23 cellular contexts compared by ENCODE assay signal in genomic region chr11:108536783-108537182, GRCh38.
"Had no signal": no experiment of that assay in that cellular context is flagged by ENCODE, and none has a peak within 500 bp of the region (broad histone marks: within the 10 kb centered on the region; RNA-seq: fewer than 3 reads in every experiment).

No MANE protein-coding gene starts in this region.

- H3K27me3 ChIP-seq: body of pancreas, dorsolateral prefrontal cortex, pancreas, spleen, thyroid gland, uterus had no signal

- H3K27ac Mint-ChIP-seq: activated CD4-positive, alpha-beta memory T cell treated with anti-CD3 and anti-CD28 coated beads for 36 hours; activated CD8-positive, alpha-beta memory T cell treated with anti-CD3 and anti-CD28 coated beads, Interleukin-2, amount 10 ng/mL, durations not matched to agents 7 days and 5 days; activated naive CD8-positive, alpha-beta T cell treated with anti-CD3 and anti-CD28 coated beads, Interleukin-2, amount 10 ng/mL, durations not matched to agents 7 days and 5 days; endodermal cell; naive B cell; WTC11 had no signal

- H3K9me3 Mint-ChIP-seq: activated CD4-positive, alpha-beta memory T cell treated with anti-CD3 and anti-CD28 coated beads for 36 hours; endodermal cell; naive B cell; neural crest cell; WTC11 had no signal

- H3K4me1 Mint-ChIP-seq: activated naive CD8-positive, alpha-beta T cell treated with anti-CD3 and anti-CD28 coated beads, Interleukin-2, amount 10 ng/mL, durations not matched to agents 7 days and 5 days; naive B cell had no signal

- H3K36me3 Mint-ChIP-seq: activated CD4-positive, alpha-beta memory T cell treated with anti-CD3 and anti-CD28 coated beads for 36 hours; activated CD8-positive, alpha-beta memory T cell treated with anti-CD3 and anti-CD28 coated beads, Interleukin-2, amount 10 ng/mL, durations not matched to agents 7 days and 5 days; naive B cell had no signal

- H3K4me1 ChIP-seq: body of pancreas, pancreas, spleen, uterus had no signal

- H3K36me3 ChIP-seq: pancreas, spleen, thyroid gland, uterus had no signal

- H3K27me3 Mint-ChIP-seq: activated CD4-positive, alpha-beta memory T cell treated with anti-CD3 and anti-CD28 coated beads for 36 hours; activated naive CD8-positive, alpha-beta T cell treated with anti-CD3 and anti-CD28 coated beads, Interleukin-2, amount 10 ng/mL, durations not matched to agents 7 days and 5 days; naive B cell had no signal

- DNase-seq: activated CD4-positive, alpha-beta memory T cell treated with anti-CD3 and anti-CD28 coated beads for 36 hours; activated CD4-positive, alpha-beta T cell treated with anti-CD3 and anti-CD28 coated beads for 4 hours; activated CD8-positive, alpha-beta memory T cell treated with anti-CD3 and anti-CD28 coated beads, Interleukin-2, amount 10 ng/mL, durations not matched to agents 7 days and 5 days; activated naive CD8-positive, alpha-beta T cell treated with anti-CD3 and anti-CD28 coated beads, Interleukin-2, amount 10 ng/mL, durations not matched to agents 7 days and 5 days; body of pancreas; central memory CD4-positive, alpha-beta T cell; dorsolateral prefrontal cortex; endodermal cell; erythroblast; left colon; mucosa of descending colon; naive B cell; pancreas; spleen; stimulated activated CD8-positive, alpha-beta memory T cell treated with anti-CD3 and anti-CD28 coated beads, Interleukin-4, amount 100 ng/mL, for 48 hours; stimulated activated naive CD4-positive, alpha-beta T cell; thyroid gland; uterus had no signal

- H3K9me3 ChIP-seq: body of pancreas, mucosa of descending colon, pancreas, spleen, thyroid gland, uterus had no signal

- ATAC-seq: activated CD8-positive, alpha-beta memory T cell treated with anti-CD3 and anti-CD28 coated beads, Interleukin-2, amount 10 ng/mL, durations not matched to agents 7 days and 5 days; body of pancreas; left colon; mucosa of descending colon; pancreas; sciatic nerve; WTC11 had no signal

- H3K4me3 Mint-ChIP-seq: activated CD4-positive, alpha-beta memory T cell treated with anti-CD3 and anti-CD28 coated beads for 36 hours; activated CD8-positive, alpha-beta memory T cell treated with anti-CD3 and anti-CD28 coated beads, Interleukin-2, amount 10 ng/mL, durations not matched to agents 7 days and 5 days; activated naive CD8-positive, alpha-beta T cell treated with anti-CD3 and anti-CD28 coated beads, Interleukin-2, amount 10 ng/mL, durations not matched to agents 7 days and 5 days; endodermal cell; naive B cell; neural crest cell; WTC11 had no signal

- H3K4me3 ChIP-seq: body of pancreas, mucosa of descending colon, pancreas, spleen, thyroid gland, uterus had no signal

- FAIRE-seq: colon, pancreas, TTC549 had no signal

- H3K27ac ChIP-seq: body of pancreas, dorsolateral prefrontal cortex, pancreas, spleen, thyroid gland, uterus had no signal
